Comparison of ENCODE assay signal across 21 cellular contexts in genomic region chr15:100348578-100348977, GRCh38. TPM values are rescaled to one million over a fixed set of nuclear protein-coding genes. Genes with fewer than 3 reads are reported as not detected.
DNase-seq lines count a peak whose midpoint lies in the region; TF ChIP-seq lines count a peak whose summit lies in the region.
"Had no signal": no experiment of that assay in that cellular context is flagged by ENCODE, and none has a peak within 500 bp of the region (broad histone marks: within the 10 kb centered on the region; RNA-seq: fewer than 3 reads in every experiment).

No MANE protein-coding gene starts in this region.

- no peak for TF ChIP-seq EP300 in ovary (IDR thresholded peaks at IDR 0.05)

- DNase-seq in activated naive CD8-positive, alpha-beta T cell treated with anti-CD3 and anti-CD28 coated beads for 36 hours: no peak
- DNase-seq in mesendoderm: peak; percentile 75
- no peak for DNase-seq in type B pancreatic cell (ENCODE audit: extremely low spot score, unreplicated experiment)
- DNase-seq in NCI-H1105 (lab: John Stamatoyannopoulos, UW): no peak
- DNase-seq in ovary: no peak
- no peak for DNase-seq in COLO668 (lab: John Stamatoyannopoulos, UW; ENCODE audit: unreplicated experiment)
- DNase-seq: activated CD8-positive, alpha-beta T cell treated with anti-CD3 and anti-CD28 coated beads for 36 hours; activated gamma-delta T cell; activated T-cell treated with anti-CD3 and anti-CD28 coated beads for 4 hours; GDM1; HCEC 1CT; IMR-90; NCI-H1092; NCI-H2029; NCI-H526 treated with DMSO at 0.1 percent for 48 hours; occipital lobe had no signal

- H3K27ac Mint-ChIP-seq in activated naive CD8-positive, alpha-beta T cell: peak overlapping the region; percentile 41
- no peak overlapping the region for H3K27ac Mint-ChIP-seq in activated naive CD8-positive, alpha-beta T cell treated with anti-CD3 and anti-CD28 coated beads for 36 hours
- H3K27ac Mint-ChIP-seq in brain: no peak overlapping the region
- no peak overlapping the region for H3K27ac Mint-ChIP-seq in type B pancreatic cell
- H3K27ac Mint-ChIP-seq: activated CD8-positive, alpha-beta T cell treated with anti-CD3 and anti-CD28 coated beads for 36 hours; stimulated activated naive CD8-positive, alpha-beta T cell treated with anti-CD3 and anti-CD28 coated beads, Interleukin-15, Interleukin-2, amounts not matched to agents 100 ng/mL and 50 ng/mL, for 24 hours had no signal

- H3K36me3 Mint-ChIP-seq in activated naive CD8-positive, alpha-beta T cell: no peaks in the 10 kb centered on the region
- H3K36me3 Mint-ChIP-seq in activated naive CD8-positive, alpha-beta T cell treated with anti-CD3 and anti-CD28 coated beads for 36 hours: no peaks in the 10 kb centered on the region
- H3K36me3 Mint-ChIP-seq in brain (no peaks in the 10 kb centered on the region), type B pancreatic cell (no peaks in the 10 kb centered on the region)

- H3K27ac ChIP-seq in mesendoderm (ENCODE audit: low read depth, low read length) (no peak overlapping the region), ovary (no peak overlapping the region)

- no peak overlapping the region for H4K8ac ChIP-seq in mesendoderm (ENCODE audit: low read depth, low read length)

- no CpG with 5 or more reads among the region's 8 CpGs for WGBS in mesendoderm (ENCODE audit: extremely low coverage, insufficient coverage, low lambda C conversion rate)
- WGBS in ovary, 3 donors: 94 to 99% (median 95%) methylated on average over 8 of the region's 8 CpGs

- H3K9me3 ChIP-seq in ovary: no peaks in the 10 kb centered on the region
- H3K9me3 ChIP-seq: thoracic aorta had no signal

- intact Hi-C loops in ovary (cut with DNase I): loop anchor here in 3 of 4 donors (2.0 to 10.0 kb wide), 3 partner anchors 224 to 394 kb away; no protein-coding TSS in a partner anchor

- no peak overlapping the region for H2AK5ac ChIP-seq in mesendoderm (ENCODE audit: low read length)

- no peaks in the 10 kb centered on the region for H3K9me3 Mint-ChIP-seq in activated naive CD8-positive, alpha-beta T cell (ENCODE audit: low read depth)
- H3K9me3 Mint-ChIP-seq in activated naive CD8-positive, alpha-beta T cell treated with anti-CD3 and anti-CD28 coated beads for 36 hours: no peaks in the 10 kb centered on the region
- peaks cover 0 to 12% (median 6%) of the 10 kb centered on the region in 5 experiments for H3K9me3 Mint-ChIP-seq in brain
- H3K9me3 Mint-ChIP-seq in type B pancreatic cell: no peaks in the 10 kb centered on the region
- H3K9me3 Mint-ChIP-seq: activated CD8-positive, alpha-beta T cell treated with anti-CD3 and anti-CD28 coated beads for 36 hours; stimulated activated naive CD8-positive, alpha-beta T cell treated with anti-CD3 and anti-CD28 coated beads, Interleukin-15, Interleukin-2, amounts not matched to agents 100 ng/mL and 50 ng/mL, for 24 hours had no signal

- H3K36me3 ChIP-seq in mesendoderm (ENCODE audit: control insufficient read depth, insufficient read depth, low read length) (no peaks in the 10 kb centered on the region), ovary (no peaks in the 10 kb centered on the region)
- H3K36me3 ChIP-seq: thoracic aorta had no signal

- no peak overlapping the region for H3K9ac ChIP-seq in mesendoderm (ENCODE audit: low read length)

- no peak overlapping the region for H3K4ac ChIP-seq in mesendoderm (ENCODE audit: low read depth, low read length)

- no peak for TF ChIP-seq POLR2A in ovary (IDR thresholded peaks at IDR 0.05)

- H3K79me1 ChIP-seq in mesendoderm (ENCODE audit: low read length): no peaks in the 10 kb centered on the region

- H3K4me1 ChIP-seq in mesendoderm (ENCODE audit: control insufficient read depth, low read depth, low read length) (no peaks in the 10 kb centered on the region), ovary (ENCODE audit: insufficient read depth) (no peaks in the 10 kb centered on the region)

- H3K4me1 Mint-ChIP-seq in activated naive CD8-positive, alpha-beta T cell (ENCODE audit: low read depth): peaks cover 4% of the 10 kb centered on the region
- peaks cover 7% of the 10 kb centered on the region for H3K4me1 Mint-ChIP-seq in activated naive CD8-positive, alpha-beta T cell treated with anti-CD3 and anti-CD28 coated beads for 36 hours
- H3K4me1 Mint-ChIP-seq in brain (peaks cover 7% of the 10 kb centered on the region), type B pancreatic cell (ENCODE audit: unreplicated experiment) (no peaks in the 10 kb centered on the region)

- no peak overlapping the region for H3K23ac ChIP-seq in mesendoderm (ENCODE audit: low read length)

- H3K18ac ChIP-seq in mesendoderm (ENCODE audit: low read length): no peak overlapping the region

- H2BK120ac ChIP-seq in mesendoderm (ENCODE audit: low read depth, low read length): no peak overlapping the region

- peak overlapping the region; percentile 32 for H3K4me3 Mint-ChIP-seq in activated naive CD8-positive, alpha-beta T cell
- H3K4me3 Mint-ChIP-seq in activated naive CD8-positive, alpha-beta T cell treated with anti-CD3 and anti-CD28 coated beads for 36 hours: no peak overlapping the region
- H3K4me3 Mint-ChIP-seq in brain (peak overlapping the region in 3 of 5 experiments; percentile 39 to 89 (median 40)), type B pancreatic cell (peak overlapping the region; percentile 41)
- H3K4me3 Mint-ChIP-seq: activated CD8-positive, alpha-beta T cell treated with anti-CD3 and anti-CD28 coated beads for 36 hours; stimulated activated naive CD8-positive, alpha-beta T cell treated with anti-CD3 and anti-CD28 coated beads, Interleukin-15, Interleukin-2, amounts not matched to agents 100 ng/mL and 50 ng/mL, for 24 hours had no signal

- H3K4me2 ChIP-seq in mesendoderm (ENCODE audit: low read length): no peak overlapping the region

- H4K5ac ChIP-seq in mesendoderm (ENCODE audit: low read length): no peak overlapping the region

- H3K27me3 Mint-ChIP-seq in activated naive CD8-positive, alpha-beta T cell: peaks cover 8% of the 10 kb centered on the region
- H3K27me3 Mint-ChIP-seq in activated naive CD8-positive, alpha-beta T cell treated with anti-CD3 and anti-CD28 coated beads for 36 hours: peaks cover 10% of the 10 kb centered on the region
- H3K27me3 Mint-ChIP-seq in brain (peaks cover 27% of the 10 kb centered on the region), type B pancreatic cell (peaks cover 28% of the 10 kb centered on the region)

- H2BK15ac ChIP-seq in mesendoderm (replicated peaks; ENCODE audit: low read depth): no peak overlapping the region

- no peak overlapping the region for H2BK5ac ChIP-seq in mesendoderm (ENCODE audit: low read length)

- H3K79me2 ChIP-seq in mesendoderm (ENCODE audit: control insufficient read depth, insufficient read depth, low read length): no peaks in the 10 kb centered on the region

- no peaks in the 10 kb centered on the region for H3K27me3 ChIP-seq in mesendoderm (ENCODE audit: insufficient read depth, low read length, poor library complexity)
- no peaks in the 10 kb centered on the region for H3K27me3 ChIP-seq in ovary

- H3K4me3 ChIP-seq in mesendoderm (ENCODE audit: low read length) (no peak overlapping the region), ovary (no peak overlapping the region)
- H3K4me3 ChIP-seq: lung had no signal

- H3K56ac ChIP-seq in mesendoderm (ENCODE audit: low read length): no peak overlapping the region

- TF ChIP-seq CTCF in brain (conservative IDR thresholded peaks at IDR 0.05): no peak
- TF ChIP-seq CTCF in type B pancreatic cell (conservative IDR thresholded peaks at IDR 0.05): no peak
- no peak for TF ChIP-seq CTCF in ovary (IDR thresholded peaks at IDR 0.05)

RNA-seq across cellular contexts. Expression of gene ADAMTS17, which starts 6.8 kb away (rescaled TPM):
- total RNA-seq in activated naive CD8-positive, alpha-beta T cell treated with anti-CD3 and anti-CD28 coated beads for 36 hours: 1 to 10 TPM; 2.5 to 3.6 TPM
- 7.1 TPM for polyA plus RNA-seq in brain (ENCODE audit: insufficient read depth, low read depth, low replicate concordance)
- polyA plus RNA-seq in mesendoderm (2013, experiment 1 of 2): 2.0 TPM
- 1.8 TPM for polyA plus RNA-seq in mesendoderm (2013, experiment 2 of 2)
- total RNA-seq in type B pancreatic cell (ENCODE audit: low replicate concordance): 18.3 and 23.1 TPM in 2 replicates
- 10 to 100 TPM in 1 of 7 donors, 1 to 10 TPM in 6; 3.0 to 11.3 (median 7.9) TPM for total RNA-seq in ovary
- polyA plus RNA-seq in ovary: 1 to 10 TPM; 1.3 to 2.2 TPM
- total RNA-seq: IMR-90 had no signal
